Comparison of ENCODE assay signal across 22 cellular contexts in genomic region chr7:556427-556826, GRCh38. TPM values are rescaled to one million over a fixed set of nuclear protein-coding genes. Genes with fewer than 3 reads are reported as not detected.
"Had no signal": no experiment of that assay in that cellular context is flagged by ENCODE, and none has a peak within 500 bp of the region (broad histone marks: within the 10 kb centered on the region; RNA-seq: fewer than 3 reads in every experiment).

No MANE protein-coding gene starts in this region.

- H2AFZ ChIP-seq: PC-9 had no signal

- H3K36me3 ChIP-seq: MG63, Peyer's patch had no signal

- H3K27ac ChIP-seq: PC-9, Peyer's patch had no signal

- DNase-seq: Karpas-422, KG1, MG63, NCI-H1092, NCI-H1105 treated with DMSO at 0.1 percent for 48 hours, NCI-H1417 treated with DMSO at 0.1 percent for 48 hours, NCI-H146, NCI-H1694 treated with DMSO at 0.1 percent for 48 hours, NCI-H1930, NCI-H2081, NCI-H2171, NCI-H226, NCI-H446, NCI-H510A, NCI-H524 treated with DMSO at 0.1 percent for 48 hours, NCI-H69, NCI-H774, PC-9, Peyer's patch, SHP77, SK-N-SH had no signal

- H3K4me2 ChIP-seq: PC-9, SK-N-SH had no signal

- H3K9ac ChIP-seq: SK-N-SH had no signal

- H3K27me3 ChIP-seq: MG63, Peyer's patch had no signal

- H3K4me3 ChIP-seq: MG63, PC-9, Peyer's patch had no signal

- H3K9me3 ChIP-seq: MG63, Peyer's patch, SK-N-SH had no signal

RNA-seq across cellular contexts. Expression of gene PDGFA, which starts 36.8 kb away (rescaled TPM):
- total RNA-seq: OCI-LY7 had no signal
